ENCODE assay signal across 25 cellular contexts in the genomic region with DNA sequence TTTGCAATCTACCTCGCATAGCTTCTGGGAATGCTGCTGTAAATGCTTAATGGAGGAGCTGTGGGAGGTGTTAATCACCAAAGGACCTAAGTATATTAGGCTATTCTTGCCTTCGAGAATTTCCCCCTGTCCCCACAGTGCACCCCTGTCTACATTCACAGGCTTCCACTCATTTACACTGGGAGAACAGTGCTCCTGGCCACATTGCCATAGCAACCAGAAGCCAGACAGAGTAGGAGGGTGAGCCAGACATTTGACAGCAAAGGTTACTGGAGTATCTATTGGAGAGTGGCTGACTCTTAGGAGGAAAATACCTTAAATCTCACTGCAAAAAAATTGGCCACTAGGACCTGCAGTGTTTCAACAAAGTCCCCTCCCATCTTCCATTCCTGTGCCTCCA.
DNase-seq lines count a peak whose midpoint lies in the region; ATAC-seq, FAIRE-seq and TF ChIP-seq lines count a peak whose summit lies in the region.
"Had no signal": no experiment of that assay in that cellular context is flagged by ENCODE, and none has a peak within 500 bp of the region (broad histone marks: within the 10 kb centered on the region; RNA-seq: fewer than 3 reads in every experiment).

No MANE protein-coding gene starts in this region.

- H3K27me3 ChIP-seq in astrocyte (ENCODE audit: insufficient read depth, low read length) (no peaks in the 10 kb centered on the region), smooth muscle cell (ENCODE audit: low read depth) (no peaks in the 10 kb centered on the region)
- H3K27me3 ChIP-seq: BE2C had no signal

- H3K9ac ChIP-seq in astrocyte (ENCODE audit: low read length) (no peak overlapping the region), smooth muscle cell (ENCODE audit: low read depth) (peak overlapping the region; percentile 27)
- H3K9ac ChIP-seq: BLaER1 had no signal

- H3K4me3 ChIP-seq in astrocyte (ENCODE audit: insufficient read depth, low read depth, low read length), result no peak overlapping the region
- H3K4me3 ChIP-seq in smooth muscle cell, result no peak overlapping the region
- H3K4me3 ChIP-seq: BLaER1, GM12878 had no signal

- no peak overlapping the region for H2AFZ ChIP-seq in astrocyte (ENCODE audit: low read depth, low read length)
- no peak overlapping the region for H2AFZ ChIP-seq in smooth muscle cell (ENCODE audit: low read depth)

- no peaks in the 10 kb centered on the region for H4K20me1 ChIP-seq in astrocyte (ENCODE audit: insufficient read depth, low read length)
- no peaks in the 10 kb centered on the region for H4K20me1 ChIP-seq in smooth muscle cell (ENCODE audit: low read depth)
- H4K20me1 ChIP-seq: BLaER1 had no signal

- H3K9me3 Mint-ChIP-seq in astrocyte (ENCODE audit: unreplicated experiment), result no peaks in the 10 kb centered on the region
- no peaks in the 10 kb centered on the region for H3K9me3 Mint-ChIP-seq in activated T-helper 17 cell treated with anti-CD3 and anti-CD28 coated beads, Interleukin-2, amount 50 U/mL, for 72 hours
- H3K9me3 Mint-ChIP-seq: CD4-positive, CD25-positive, alpha-beta regulatory T cell; CD8-positive, alpha-beta memory T cell had no signal

- peaks cover 10% of the 10 kb centered on the region for H3K4me1 Mint-ChIP-seq in astrocyte (ENCODE audit: low read depth, unreplicated experiment)
- H3K4me1 Mint-ChIP-seq in activated T-helper 17 cell treated with anti-CD3 and anti-CD28 coated beads, Interleukin-2, amount 50 U/mL, for 72 hours, result no peaks in the 10 kb centered on the region
- H3K4me1 Mint-ChIP-seq: CD14-positive monocyte; CD4-positive, alpha-beta memory T cell; CD4-positive, CD25-positive, alpha-beta regulatory T cell; CD8-positive, alpha-beta memory T cell had no signal

- H3K27me3 Mint-ChIP-seq in astrocyte (ENCODE audit: low read depth, unreplicated experiment), result peaks cover 2% of the 10 kb centered on the region
- peaks cover 8% of the 10 kb centered on the region for H3K27me3 Mint-ChIP-seq in activated T-helper 17 cell treated with anti-CD3 and anti-CD28 coated beads, Interleukin-2, amount 50 U/mL, for 72 hours

- H3K9me3 ChIP-seq in astrocyte (ENCODE audit: insufficient read depth, low read depth, low read length) (no peaks in the 10 kb centered on the region), smooth muscle cell (replicated peaks; ENCODE audit: low read depth) (no peaks in the 10 kb centered on the region)
- H3K9me3 ChIP-seq: BE2C, BLaER1, Caco-2 had no signal

- intact Hi-C loops in posterior cingulate gyrus (cut with DNase I), result no loop called here

- H3F3A ChIP-seq in smooth muscle cell (ENCODE audit: low read depth), result no peaks in the 10 kb centered on the region

- H3K4me1 ChIP-seq in astrocyte (ENCODE audit: insufficient read depth, low read length) (no peaks in the 10 kb centered on the region), smooth muscle cell (ENCODE audit: low read depth) (no peaks in the 10 kb centered on the region)
- H3K4me1 ChIP-seq: BE2C, BLaER1, Caco-2 had no signal

- H3K27ac Mint-ChIP-seq in astrocyte (ENCODE audit: unreplicated experiment), result peak overlapping the region; percentile 47
- H3K27ac Mint-ChIP-seq in activated T-helper 17 cell treated with anti-CD3 and anti-CD28 coated beads, Interleukin-2, amount 50 U/mL, for 72 hours, result no peak overlapping the region
- H3K27ac Mint-ChIP-seq: CD14-positive monocyte; CD4-positive, alpha-beta memory T cell; CD4-positive, CD25-positive, alpha-beta regulatory T cell; CD8-positive, alpha-beta memory T cell had no signal

- H3K4me3 Mint-ChIP-seq in astrocyte (ENCODE audit: unreplicated experiment), result no peak overlapping the region
- no peak overlapping the region for H3K4me3 Mint-ChIP-seq in activated T-helper 17 cell treated with anti-CD3 and anti-CD28 coated beads, Interleukin-2, amount 50 U/mL, for 72 hours
- H3K4me3 Mint-ChIP-seq: CD14-positive monocyte; CD4-positive, alpha-beta memory T cell; CD4-positive, CD25-positive, alpha-beta regulatory T cell; CD8-positive, alpha-beta memory T cell had no signal

- no peaks in the 10 kb centered on the region for H3K79me2 ChIP-seq in astrocyte (ENCODE audit: insufficient read depth, low read length)
- no peaks in the 10 kb centered on the region for H3K79me2 ChIP-seq in smooth muscle cell (ENCODE audit: low read depth)

- no peak for ATAC-seq in activated T-helper 17 cell treated with anti-CD3 and anti-CD28 coated beads, Interleukin-2, amount 50 U/mL, for 72 hours (replicated peaks)
- ATAC-seq: GM12878 had no signal

- no peak for TF ChIP-seq CTCF in astrocyte (IDR thresholded peaks at IDR 0.05; ENCODE audit: insufficient read depth, low read depth, low read length)
- no peak for TF ChIP-seq CTCF in smooth muscle cell (IDR thresholded peaks at IDR 0.05; ENCODE audit: borderline replicate concordance, insufficient read depth, poor library complexity, severe bottlenecking)

- H3K36me3 ChIP-seq in astrocyte (ENCODE audit: insufficient read depth, low read length), result no peaks in the 10 kb centered on the region
- H3K36me3 ChIP-seq in smooth muscle cell (ENCODE audit: low read depth), result no peaks in the 10 kb centered on the region
- H3K36me3 ChIP-seq: BE2C, BLaER1 had no signal

- no peaks in the 10 kb centered on the region for H3K36me3 Mint-ChIP-seq in astrocyte (ENCODE audit: low read depth, unreplicated experiment)
- H3K36me3 Mint-ChIP-seq in activated T-helper 17 cell treated with anti-CD3 and anti-CD28 coated beads, Interleukin-2, amount 50 U/mL, for 72 hours (ENCODE audit: low read depth), result no peaks in the 10 kb centered on the region
- H3K36me3 Mint-ChIP-seq: CD14-positive monocyte; CD4-positive, alpha-beta memory T cell; CD4-positive, CD25-positive, alpha-beta regulatory T cell; CD8-positive, alpha-beta memory T cell had no signal

- 34% methylated on average over 2 of the region's 2 CpGs for WGBS in smooth muscle cell (ENCODE audit: low lambda C conversion rate)

- H3K4me2 ChIP-seq in astrocyte (ENCODE audit: low read length) (no peak overlapping the region), smooth muscle cell (no peak overlapping the region)
- H3K4me2 ChIP-seq: BLaER1 had no signal

- no peak overlapping the region for H3K27ac ChIP-seq in astrocyte (ENCODE audit: low read depth, low read length)
- H3K27ac ChIP-seq in smooth muscle cell (ENCODE audit: low read depth), result peak overlapping the region; percentile 66
- H3K27ac ChIP-seq: BLaER1 had no signal

- no peak for FAIRE-seq in astrocyte (lab: Jason Lieb, UNC)
- FAIRE-seq: A204.1, D721Med, GM12878, GM12892, GM18507 had no signal

- DNase-seq in ELF-1 (ENCODE audit: low read depth, low spot score) (peak; percentile 22), astrocyte (ENCODE audit: low read depth) (no peak), left kidney (ENCODE audit: low read depth, low spot score) (peak; percentile 4), smooth muscle cell (lab: John Stamatoyannopoulos, UW; ENCODE audit: unreplicated experiment) (no peak), posterior cingulate gyrus (no peak)
- no peak for DNase-seq in stimulated activated CD4-positive, alpha-beta T cell treated with anti-CD3 and anti-CD28 coated beads, Interleukin-4, amount 100 ng/mL, for 24 hours
- DNase-seq: 8988T; ACHN; BE2C; C1 segment of cervical spinal cord; Caco-2; Calu3; CD4-positive, alpha-beta memory T cell; CD4-positive, CD25-positive, alpha-beta regulatory T cell; CD8-positive, alpha-beta memory T cell; DMS79 treated with DMSO at 0.1 percent for 48 hours; GDM1 had no signal

Comparison
In these comparisons a context has a peak if more than half of its experiments do, and no peak if none do; other contexts are left out.
1. DNase-seq: peak in ELF-1 (single experiment) and left kidney (single experiment); none in astrocyte (single experiment), smooth muscle cell (single experiment), stimulated activated CD4-positive, alpha-beta T cell treated with anti-CD3 and anti-CD28 coated beads, Interleukin-4, amount 100 ng/mL, for 24 hours (single experiment) and posterior cingulate gyrus (0 of 10).